17 cellular contexts compared by ENCODE assay signal in the genomic region with DNA sequence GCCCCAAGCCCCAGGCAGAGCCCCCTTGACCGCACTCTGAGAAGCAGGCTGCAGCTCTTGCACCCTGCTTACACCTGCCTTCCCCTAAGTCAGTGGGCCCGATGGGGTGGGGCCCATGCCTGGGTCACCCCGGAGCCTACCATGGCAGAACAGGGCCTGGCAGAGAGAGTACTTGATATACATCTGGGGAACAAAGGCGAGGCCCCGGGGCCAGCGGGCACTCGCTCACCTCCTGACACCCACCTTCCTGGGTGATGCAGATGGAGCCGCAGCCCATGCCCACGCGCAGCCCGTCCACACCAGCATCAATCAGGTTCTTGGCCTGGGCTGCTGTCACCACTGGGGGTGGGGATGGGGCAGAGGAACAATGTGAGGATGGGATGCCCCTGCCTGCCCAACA. TPM values are rescaled to one million over a fixed set of nuclear protein-coding genes. Genes with fewer than 3 reads are reported as not detected.
DNase-seq lines count a peak whose midpoint lies in the region.
"Had no signal": no experiment of that assay in that cellular context is flagged by ENCODE, and none has a peak within 500 bp of the region (broad histone marks: within the 10 kb centered on the region; RNA-seq: fewer than 3 reads in every experiment).

No MANE protein-coding gene starts in this region.

- 0 out of 2 replicates have a peak, but pooled peaks cover 2% of the 10 kb centered on the region for H3K36me3 ChIP-seq in H7 (replicated peaks; ENCODE audit: control insufficient read depth, insufficient read depth, low read length)
- peaks cover 36% of the 10 kb centered on the region; the same call in 1 of the 2 replicates for H3K36me3 ChIP-seq in Karpas-422 (ENCODE audit: insufficient read depth, low read length)
- H3K36me3 ChIP-seq in neuronal stem cell (replicated peaks in 1 of 2; ENCODE audit: control insufficient read depth in 2 of 2, insufficient read depth in 2 of 2, low read length in 2 of 2): peaks cover 39 to 43% of the 10 kb centered on the region in 2 donors

- H2BK12ac ChIP-seq in neuronal stem cell (ENCODE audit: low read length): no peak overlapping the region

- no peak overlapping the region for H2BK5ac ChIP-seq in neuronal stem cell (ENCODE audit: low read length)

- H3K23ac ChIP-seq in neuronal stem cell (ENCODE audit: low read depth, low read length, poor library complexity): peak overlapping the region; percentile 43

- H3K18ac ChIP-seq in neuronal stem cell (ENCODE audit: low read length): no peak overlapping the region

- no peak overlapping the region for H2BK120ac ChIP-seq in neuronal stem cell (ENCODE audit: low read depth, low read length)

- H3K79me2 ChIP-seq in Karpas-422 (ENCODE audit: low read length): no peaks in the 10 kb centered on the region

- no peak overlapping the region for H2BK15ac ChIP-seq in neuronal stem cell (ENCODE audit: low read length)

- no CpG with 5 or more reads among the region's 11 CpGs for WGBS in neuronal stem cell (ENCODE audit: extremely low coverage in 2 of 2, insufficient read length in 2 of 2, insufficient replicate concordance in 1 of 2), 2 donors

- no peak overlapping the region for H3K4ac ChIP-seq in neuronal stem cell (ENCODE audit: low read length)

- H3K79me1 ChIP-seq in neuronal stem cell (ENCODE audit: low read depth, low read length): peaks cover 4% of the 10 kb centered on the region

- no peaks in the 10 kb centered on the region for H3K27me3 ChIP-seq in H7 (ENCODE audit: control insufficient read depth, insufficient read depth, low read length)
- no peaks in the 10 kb centered on the region for H3K27me3 ChIP-seq in Karpas-422 (ENCODE audit: low read length)
- H3K27me3 ChIP-seq in neuronal stem cell (ENCODE audit: control insufficient read depth in 3 of 3, insufficient read depth in 3 of 3, low read depth in 1 of 3, low read length in 3 of 3): no peaks in the 10 kb centered on the region

- no peak overlapping the region for H2AK5ac ChIP-seq in neuronal stem cell (ENCODE audit: low read depth, low read length)

- peaks cover 10% of the 10 kb centered on the region; the same call in 1 of the 2 replicates for H4K20me1 ChIP-seq in Karpas-422 (ENCODE audit: insufficient read depth, low read depth, low read length)

- H4K91ac ChIP-seq in neuronal stem cell (ENCODE audit: low read depth, low read length, poor library complexity): no peak overlapping the region

- peak overlapping the region; percentile 38 for H3K14ac ChIP-seq in neuronal stem cell (ENCODE audit: low read length)

- H3K4me2 ChIP-seq in Karpas-422 (ENCODE audit: low read depth, low read length, poor library complexity, severe bottlenecking) (peak overlapping the region; percentile 28), neuronal stem cell (ENCODE audit: insufficient read depth, low read length, poor library complexity, severe bottlenecking) (no peak overlapping the region)
- H3K4me2 ChIP-seq: GM23338 had no signal

- H3K9ac ChIP-seq in Karpas-422 (ENCODE audit: low read length): no peak overlapping the region
- no peak overlapping the region for H3K9ac ChIP-seq in neuronal stem cell (ENCODE audit: low read depth, low read length, poor library complexity)

- H3K27ac ChIP-seq in Karpas-422 (ENCODE audit: low read length) (no peak overlapping the region; the same call in 1 of the 2 replicates), neuronal stem cell (replicated peaks; ENCODE audit: low read length) (no peak overlapping the region)

- H3K9me2 ChIP-seq in Karpas-422 (replicated peaks; ENCODE audit: insufficient read depth, low read length): no peaks in the 10 kb centered on the region

- H2AFZ ChIP-seq in Karpas-422 (ENCODE audit: low read length): no peak overlapping the region
- no peak overlapping the region for H2AFZ ChIP-seq in neuronal stem cell (ENCODE audit: low read length)
- H2AFZ ChIP-seq: GM23338 had no signal

- H3K9me3 ChIP-seq in Karpas-422 (ENCODE audit: low read length) (no peaks in the 10 kb centered on the region), neuronal stem cell (replicated peaks in 1 of 2; ENCODE audit: control insufficient read depth in 2 of 2, insufficient read depth in 1 of 2, low read depth in 1 of 2, low read length in 2 of 2) (no peaks in the 10 kb centered on the region)
- H3K9me3 ChIP-seq: HAP-1 had no signal

- H4K8ac ChIP-seq in neuronal stem cell (ENCODE audit: low read depth, low read length): no peak overlapping the region

- peak; percentile 29 for DNase-seq in H7
- DNase-seq in Karpas-422: no peak
- DNase-seq in neuronal stem cell (ENCODE audit: low spot score): no peak
- no peak for DNase-seq in HK-2 (ENCODE audit: unreplicated experiment)
- no peak for DNase-seq in islet precursor cell
- DNase-seq in cerebellar nuclear complex (lab: John Stamatoyannopoulos, UW): no peak
- DNase-seq: C1 segment of cervical spinal cord; Calu3; CD4-positive, alpha-beta memory T cell; COR-L47; DMS53; DMS79 treated with DMSO at 0.1 percent for 48 hours; GF-D8; HFFc6 had no signal

- H3K4me3 ChIP-seq in H7 (ENCODE audit: insufficient read depth, low read depth, low read length): no peak overlapping the region
- H3K4me3 ChIP-seq in Karpas-422 (ENCODE audit: low read length): no peak overlapping the region
- no peak overlapping the region for H3K4me3 ChIP-seq in neuronal stem cell (ENCODE audit: low read length in 2 of 2)
- H3K4me3 ChIP-seq: GM23338, HAP-1 had no signal

- peaks cover 33% of the 10 kb centered on the region for H3K4me1 ChIP-seq in Karpas-422 (ENCODE audit: low read length)
- no peaks in the 10 kb centered on the region for H3K4me1 ChIP-seq in neuronal stem cell (ENCODE audit: control insufficient read depth in 2 of 2, insufficient read depth in 1 of 2, low read depth in 1 of 2, low read length in 2 of 2)
- H3K4me1 ChIP-seq: HAP-1 had no signal

RNA-seq across cellular contexts. Expression of a gene that starts 13.4 kb away (rescaled TPM):
- 27.2 and 45.7 TPM in 2 replicates for total RNA-seq in H7 (2014; rRNA removed; shearing (Covaris generic))
- total RNA-seq in Karpas-422 (2014; rRNA removed; shearing (Covaris generic); ENCODE audit: low replicate concordance): 30.5 and 50.1 TPM in 2 replicates
- polyA plus RNA-seq in neuronal stem cell (2013, experiment 1 of 2): 39.6 TPM
- 38.1 TPM for polyA plus RNA-seq in neuronal stem cell (2013, experiment 2 of 2)

RNA-seq across cellular contexts. Expression of a gene that starts 34.9 kb away (rescaled TPM):
- 0.14 and 0.67 TPM in 2 replicates for total RNA-seq in H7 (2014; rRNA removed; shearing (Covaris generic))
- total RNA-seq in Karpas-422 (2014; rRNA removed; shearing (Covaris generic); ENCODE audit: low replicate concordance): not detected in 2 replicates
- 1.2 TPM for polyA plus RNA-seq in neuronal stem cell (2013, experiment 1 of 2)
- polyA plus RNA-seq in neuronal stem cell (2013, experiment 2 of 2): 1.4 TPM
- total RNA-seq: Calu3, Daoy, HFFc6 had no signal

RNA-seq across cellular contexts. Expression of a gene that starts 52.6 kb away (rescaled TPM):
- total RNA-seq in H7 (2014; rRNA removed; shearing (Covaris generic)): 24.2 and 29.4 TPM in 2 replicates
- total RNA-seq in Karpas-422 (2014; rRNA removed; shearing (Covaris generic); ENCODE audit: low replicate concordance): 28.8 and 37.2 TPM in 2 replicates
- polyA plus RNA-seq in neuronal stem cell (2013, experiment 1 of 2): 28.9 TPM
- polyA plus RNA-seq in neuronal stem cell (2013, experiment 2 of 2): 28.7 TPM

RNA-seq across cellular contexts. Expression of a gene that starts 59.3 kb away (rescaled TPM):
- total RNA-seq in H7 (2014; rRNA removed; shearing (Covaris generic)): 26.0 and 31.3 TPM in 2 replicates
- 16.3 and 32.2 TPM in 2 replicates for total RNA-seq in Karpas-422 (2014; rRNA removed; shearing (Covaris generic); ENCODE audit: low replicate concordance)
- 45.8 TPM for polyA plus RNA-seq in neuronal stem cell (2013, experiment 1 of 2)
- polyA plus RNA-seq in neuronal stem cell (2013, experiment 2 of 2): 43.6 TPM
